25 cellular contexts compared by ENCODE assay signal in the genomic region with DNA sequence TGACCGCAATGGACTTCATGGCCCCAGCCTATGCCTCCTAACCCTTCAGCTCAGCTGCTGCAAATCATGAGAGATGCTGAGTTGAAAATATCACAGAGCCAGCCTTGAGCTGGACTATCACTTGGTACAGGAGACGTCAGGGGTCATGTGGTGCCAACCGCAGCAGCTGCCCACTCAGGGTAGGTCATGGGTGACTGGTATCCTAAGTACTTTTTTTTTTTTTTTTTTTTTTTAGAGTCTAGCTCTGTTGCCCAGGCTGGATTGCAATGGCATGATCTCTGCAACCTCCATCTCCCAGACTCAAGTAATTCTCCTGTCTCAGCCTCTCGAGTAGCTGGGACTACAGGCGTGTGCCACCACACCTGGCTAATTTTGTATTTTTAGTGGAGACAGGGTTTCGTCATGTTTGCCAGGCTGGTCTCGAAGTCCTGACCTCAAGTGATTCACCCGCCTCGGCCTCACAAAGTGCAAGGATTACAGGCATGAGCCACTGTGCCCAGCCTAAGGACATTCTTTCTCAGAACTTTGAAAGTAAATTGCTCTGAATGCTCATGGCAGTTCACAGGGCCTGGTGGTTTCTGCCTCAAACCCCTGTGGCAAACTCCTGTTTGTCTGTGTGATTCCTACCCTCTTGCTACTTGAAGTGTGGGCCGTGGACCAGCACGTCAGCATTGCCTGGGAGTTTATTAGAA. TPM values are rescaled to one million over a fixed set of nuclear protein-coding genes. Genes with fewer than 3 reads are reported as not detected.
DNase-seq lines count a peak whose midpoint lies in the region; ATAC-seq and TF ChIP-seq lines count a peak whose summit lies in the region.
"Had no signal": no experiment of that assay in that cellular context is flagged by ENCODE, and none has a peak within 500 bp of the region (broad histone marks: within the 10 kb centered on the region; RNA-seq: fewer than 3 reads in every experiment).

No MANE protein-coding gene starts in this region.

- in situ Hi-C loops in ACHN (cut with HindIII; ENCODE audit: low pct_ligation_motif_present, low pct_unique_long_range_greater_than_20kb, low sequenced_read_pairs) = no loop called here

- H2BK5ac ChIP-seq in trophoblast cell (ENCODE audit: low read depth, low read length, poor library complexity) = no peak overlapping the region

- no peaks in the 10 kb centered on the region for H3K9me3 Mint-ChIP-seq in stimulated activated effector memory CD8-positive, alpha-beta T cell treated with anti-CD3 and anti-CD28 coated beads, Interleukin-12 subunit alpha, Interleukin-12 subunit beta, amount 100 ng/mL, for 72 hours
- H3K9me3 Mint-ChIP-seq: CD8-positive, alpha-beta memory T cell; nephron; T-cell had no signal

- H3K9me3 ChIP-seq in trophoblast cell (ENCODE audit: insufficient read depth, low read depth, low read length) (no peaks in the 10 kb centered on the region), testis (no peaks in the 10 kb centered on the region)

- H3K4me2 ChIP-seq in trophoblast cell (ENCODE audit: low read length) = no peak overlapping the region

- H3K4me1 ChIP-seq in trophoblast cell (ENCODE audit: control insufficient read depth in 1 of 2, insufficient read depth in 2 of 2, low read length in 2 of 2) (peaks cover 43 to 52% of the 10 kb centered on the region in 2 experiments), testis (no peaks in the 10 kb centered on the region)

- H3K27me3 ChIP-seq in trophoblast cell (ENCODE audit: insufficient read depth, low read length) (no peaks in the 10 kb centered on the region), testis (no peaks in the 10 kb centered on the region)
- H3K27me3 ChIP-seq: dorsolateral prefrontal cortex had no signal

- no peak overlapping the region for H3K23ac ChIP-seq in trophoblast cell (ENCODE audit: low read length)

- H4K12ac ChIP-seq in trophoblast cell (ENCODE audit: low read depth, low read length) = no peak overlapping the region

- TF ChIP-seq POLR2A in testis (IDR thresholded peaks at IDR 0.05) = no peak

- no CpG with 5 or more reads among the region's 11 CpGs for WGBS in trophoblast cell (ENCODE audit: extremely low coverage, insufficient coverage, insufficient read length)
- WGBS in testis, 2 donors = 85 to 94% methylated on average over 8 to 11 of the region's 11 CpGs

- H4K8ac ChIP-seq in trophoblast cell (ENCODE audit: low read depth, low read length) = no peak overlapping the region

- DNase-seq in ACHN (peak; percentile 75), HK-2 (ENCODE audit: unreplicated experiment) (peak; percentile 63), trophoblast cell (peak; percentile 80 to 81), testis (no peak)
- DNase-seq in stimulated activated effector memory CD8-positive, alpha-beta T cell treated with anti-CD3 and anti-CD28 coated beads, Interleukin-12 subunit alpha, Interleukin-12 subunit beta, amount 100 ng/mL, for 72 hours (ENCODE audit: low spot score in 2 of 2) = no peak
- DNase-seq: activated effector memory CD4-positive, alpha-beta T cell treated with anti-CD3 and anti-CD28 coated beads, Interleukin-2, amount 50 U/mL, for 16 hours; amniotic stem cell; CD8-positive, alpha-beta memory T cell; central memory CD4-positive, alpha-beta T cell; dorsolateral prefrontal cortex; foreskin melanocyte; H7; left cardiac atrium; MM.1S; NCI-H1694; NCI-H226; posterior cingulate gyrus; Right ventricle myocardium superior; substantia nigra; T-cell had no signal

- H3K4me3 ChIP-seq in trophoblast cell (ENCODE audit: low read depth, low read length) (no peak overlapping the region), testis (no peak overlapping the region)
- H3K4me3 ChIP-seq: dorsolateral prefrontal cortex had no signal

- no peak overlapping the region for H2BK12ac ChIP-seq in trophoblast cell (ENCODE audit: low read length)

- H3K9ac ChIP-seq in trophoblast cell (ENCODE audit: low read length) = no peak overlapping the region

- no peaks in the 10 kb centered on the region for H3K36me3 ChIP-seq in trophoblast cell (ENCODE audit: control insufficient read depth in 1 of 2, insufficient read depth in 2 of 2, low read length in 2 of 2)
- H3K36me3 ChIP-seq in testis (ENCODE audit: low read depth, missing control alignments) = no peaks in the 10 kb centered on the region

- H3K18ac ChIP-seq in trophoblast cell (ENCODE audit: low read length) = no peak overlapping the region

- H3K79me2 ChIP-seq in trophoblast cell (ENCODE audit: control insufficient read depth, insufficient read depth, low read length, poor library complexity) = peaks cover 12% of the 10 kb centered on the region

- H2AFZ ChIP-seq in trophoblast cell (ENCODE audit: insufficient read depth, low read length, poor library complexity) = no peak overlapping the region

- H3K14ac ChIP-seq in trophoblast cell (ENCODE audit: low read length) = no peak overlapping the region

- no peak overlapping the region for H2AK5ac ChIP-seq in trophoblast cell (ENCODE audit: low read length)

- H3K36me3 Mint-ChIP-seq in stimulated activated effector memory CD8-positive, alpha-beta T cell treated with anti-CD3 and anti-CD28 coated beads, Interleukin-12 subunit alpha, Interleukin-12 subunit beta, amount 100 ng/mL, for 72 hours = no peaks in the 10 kb centered on the region
- H3K36me3 Mint-ChIP-seq: CD8-positive, alpha-beta memory T cell; T-cell had no signal

- H3K4ac ChIP-seq in trophoblast cell (ENCODE audit: low read depth, low read length) = peak overlapping the region; percentile 43

- no peak overlapping the region for H4K91ac ChIP-seq in trophoblast cell (ENCODE audit: low read depth, low read length)

- no peak for ATAC-seq in HG03439 (IDR thresholded peaks at IDR 0.05; ENCODE audit: unreplicated experiment)
- ATAC-seq in stimulated activated effector memory CD8-positive, alpha-beta T cell treated with anti-CD3 and anti-CD28 coated beads, Interleukin-12 subunit alpha, Interleukin-12 subunit beta, amount 100 ng/mL, for 72 hours = no peak
- no peak for ATAC-seq in HG02973 (IDR thresholded peaks at IDR 0.05; ENCODE audit: unreplicated experiment)
- ATAC-seq: left cardiac atrium, T-cell had no signal

- intact Hi-C loops in testis (cut with DNase I; ENCODE audit: low total_unique reads) = no loop called here

- H3K27ac Mint-ChIP-seq in stimulated activated effector memory CD8-positive, alpha-beta T cell treated with anti-CD3 and anti-CD28 coated beads, Interleukin-12 subunit alpha, Interleukin-12 subunit beta, amount 100 ng/mL, for 72 hours = no peak overlapping the region
- H3K27ac Mint-ChIP-seq: CD8-positive, alpha-beta memory T cell; T-cell had no signal

- no peak overlapping the region for H3K4me3 Mint-ChIP-seq in stimulated activated effector memory CD8-positive, alpha-beta T cell treated with anti-CD3 and anti-CD28 coated beads, Interleukin-12 subunit alpha, Interleukin-12 subunit beta, amount 100 ng/mL, for 72 hours
- H3K4me3 Mint-ChIP-seq: CD8-positive, alpha-beta memory T cell; nephron; T-cell had no signal

- no peaks in the 10 kb centered on the region for H3K4me1 Mint-ChIP-seq in stimulated activated effector memory CD8-positive, alpha-beta T cell treated with anti-CD3 and anti-CD28 coated beads, Interleukin-12 subunit alpha, Interleukin-12 subunit beta, amount 100 ng/mL, for 72 hours
- H3K4me1 Mint-ChIP-seq: CD8-positive, alpha-beta memory T cell; T-cell had no signal

- H3K27ac ChIP-seq in VCaP (peak overlapping the region; percentile 96; the same call in 1 of the 2 replicates), trophoblast cell (ENCODE audit: low read depth, low read length) (no peak overlapping the region), testis (no peak overlapping the region)
- H3K27ac ChIP-seq: epithelial cell of prostate had no signal

- peaks cover 29% of the 10 kb centered on the region for H3K79me1 ChIP-seq in trophoblast cell (ENCODE audit: low read length)

- no peak for TF ChIP-seq CTCF in VCaP (conservative IDR thresholded peaks at IDR 0.05)
- no peak for TF ChIP-seq CTCF in testis (IDR thresholded peaks at IDR 0.05)

- H2BK120ac ChIP-seq in trophoblast cell (ENCODE audit: insufficient read depth, low read length, poor library complexity) = no peak overlapping the region

RNA-seq across cellular contexts. Expression of a gene that starts 21.3 kb away (rescaled TPM):
- polyA plus RNA-seq in trophoblast cell (2013) = 48.1 and 48.6 TPM in 2 replicates
- 1 to 10 TPM; 3.7 to 5.6 TPM for total RNA-seq in testis
- polyA plus RNA-seq in testis (ENCODE audit: insufficient read depth, low read depth, low replicate concordance) = 6.0 TPM

Comparison
In these comparisons a context has a peak if more than half of its experiments do, and no peak if none do; other contexts are left out.
1. DNase-seq: peak in ACHN (single experiment), HK-2 (single experiment) and trophoblast cell (2 of 2); none in testis (single experiment) and stimulated activated effector memory CD8-positive, alpha-beta T cell treated with anti-CD3 and anti-CD28 coated beads, Interleukin-12 subunit alpha, Interleukin-12 subunit beta, amount 100 ng/mL, for 72 hours (0 of 2).